ENCODE assay signal across 1 cellular context in genomic region chr4:73258668-73259551, GRCh38.
A peak's percentile ranks its signal among the peaks of the same experiment; 100 is the strongest.
TF ChIP-seq lines count a peak whose summit lies in the region.

ANKRD17 (minus strand) TSS chr4:73258798; CDS start chr4:73258668, 130 bp downstream.

TF ChIP-seq in HepG2, 621 proteins besides CTCF, POLR2A, EP300 and RAD21 (continued from another document and continues in another):
- TF ChIP-seq ZNF512B (CRISPR knock-in tag; IDR thresholded peaks at IDR 0.05; ENCODE audit: borderline replicate concordance) (0 out of 2 replicates have a peak, but pooled peaks have one; percentile 32), ZNF709 (CRISPR knock-in tag; IDR thresholded peaks at IDR 0.05) (peak; percentile 65; the same call in 1 of the 2 replicates), ZBTB14 (CRISPR knock-in tag; IDR thresholded peaks at IDR 0.05) (peak; percentile 69), ZBTB43 (CRISPR knock-in tag; conservative IDR thresholded peaks at IDR 0.05) (peak; percentile 76), IKZF4 (CRISPR knock-in tag; IDR thresholded peaks at IDR 0.05; ENCODE audit: borderline replicate concordance, low read depth, not compliant biosample characterization) (no peak), KMT2B (CRISPR knock-in tag; IDR thresholded peaks at IDR 0.05) (peak; percentile 100), ZBTB21 (CRISPR knock-in tag; IDR thresholded peaks at IDR 0.05) (peak; percentile 68; the same call in 1 of the 2 replicates), CAMTA2 (CRISPR knock-in tag; IDR thresholded peaks at IDR 0.05; ENCODE audit: borderline replicate concordance) (no peak), ZFP37 (CRISPR knock-in tag; IDR thresholded peaks at IDR 0.05; ENCODE audit: borderline replicate concordance) (0 out of 2 replicates have a peak, but pooled peaks have one; percentile 60), ARHGAP35 (CRISPR knock-in tag; IDR thresholded peaks at IDR 0.05; ENCODE audit: borderline replicate concordance) (0 out of 2 replicates have a peak, but pooled peaks have one; percentile 67), HNRNPUL1 (IDR thresholded peaks at IDR 0.05; ENCODE audit: low read depth, low read length) (peak; percentile 41; the same call in 1 of the 2 replicates), ZNF350 (CRISPR knock-in tag; IDR thresholded peaks at IDR 0.05; ENCODE audit: borderline replicate concordance, low read depth) (peak; percentile 92; the same call in 1 of the 2 replicates), AKAP8 (CRISPR knock-in tag; IDR thresholded peaks at IDR 0.05) (no peak), ZNF597 (CRISPR knock-in tag; IDR thresholded peaks at IDR 0.05) (no peak), SOX6 (IDR thresholded peaks at IDR 0.05) (no peak), SOX6 (CRISPR knock-in tag; IDR thresholded peaks at IDR 0.05) (peak; percentile 62), ZBTB2 (CRISPR knock-in tag; IDR thresholded peaks at IDR 0.05; ENCODE audit: low read depth) (peak; percentile 77), ZNF639 (CRISPR knock-in tag; conservative IDR thresholded peaks at IDR 0.05) (peak; percentile 72), ZBTB42 (CRISPR knock-in tag; IDR thresholded peaks at IDR 0.05) (no peak), SRSF4 (IDR thresholded peaks at IDR 0.05; ENCODE audit: low read depth, low read length, poor library complexity, severe bottlenecking) (no peak), MTA1 (CRISPR knock-in tag; IDR thresholded peaks at IDR 0.05; ENCODE audit: borderline replicate concordance) (0 out of 2 replicates have a peak, but pooled peaks have one; percentile 36), PAF1 (CRISPR knock-in tag; IDR thresholded peaks at IDR 0.05) (no peak), MED13 (CRISPR knock-in tag; IDR thresholded peaks at IDR 0.05) (no peak; the same call in none of the 2 replicates), PRDM10 (CRISPR knock-in tag; IDR thresholded peaks at IDR 0.05; ENCODE audit: low read depth) (0 out of 2 replicates have a peak, but pooled peaks have one; percentile 73), ZNF430 (CRISPR knock-in tag; IDR thresholded peaks at IDR 0.05) (peak; percentile 80; the same call in 1 of the 2 replicates), ZNF546 (CRISPR knock-in tag; conservative IDR thresholded peaks at IDR 0.05) (peak; percentile 78; the same call in 1 of the 2 replicates), ZNF552 (CRISPR knock-in tag; IDR thresholded peaks at IDR 0.05; ENCODE audit: borderline replicate concordance) (peak; percentile 48; the same call in 1 of the 2 replicates), FOSL2 (CRISPR knock-in tag; IDR thresholded peaks at IDR 0.05) (peak; percentile 64), TAF1 (CRISPR knock-in tag; IDR thresholded peaks at IDR 0.05) (peak; percentile 85), ATF1 (CRISPR knock-in tag; IDR thresholded peaks at IDR 0.05) (peak; percentile 98), SIN3B (IDR thresholded peaks at IDR 0.05; ENCODE audit: low read length) (peak; percentile 73; the same call in 1 of the 2 replicates), POLR2G (IDR thresholded peaks at IDR 0.05; ENCODE audit: low read depth, low read length) (peak; percentile 96), CEBPG (CRISPR knock-in tag; IDR thresholded peaks at IDR 0.05) (peak; percentile 46), THRA (CRISPR knock-in tag; IDR thresholded peaks at IDR 0.05; ENCODE audit: borderline replicate concordance) (peak; percentile 69; the same call in 1 of the 2 replicates), GMEB2 (CRISPR knock-in tag; IDR thresholded peaks at IDR 0.05; ENCODE audit: low read depth) (peak; percentile 32; the same call in 1 of the 2 replicates)
